ENCODE assay signal across 17 cellular contexts in the genomic region with DNA sequence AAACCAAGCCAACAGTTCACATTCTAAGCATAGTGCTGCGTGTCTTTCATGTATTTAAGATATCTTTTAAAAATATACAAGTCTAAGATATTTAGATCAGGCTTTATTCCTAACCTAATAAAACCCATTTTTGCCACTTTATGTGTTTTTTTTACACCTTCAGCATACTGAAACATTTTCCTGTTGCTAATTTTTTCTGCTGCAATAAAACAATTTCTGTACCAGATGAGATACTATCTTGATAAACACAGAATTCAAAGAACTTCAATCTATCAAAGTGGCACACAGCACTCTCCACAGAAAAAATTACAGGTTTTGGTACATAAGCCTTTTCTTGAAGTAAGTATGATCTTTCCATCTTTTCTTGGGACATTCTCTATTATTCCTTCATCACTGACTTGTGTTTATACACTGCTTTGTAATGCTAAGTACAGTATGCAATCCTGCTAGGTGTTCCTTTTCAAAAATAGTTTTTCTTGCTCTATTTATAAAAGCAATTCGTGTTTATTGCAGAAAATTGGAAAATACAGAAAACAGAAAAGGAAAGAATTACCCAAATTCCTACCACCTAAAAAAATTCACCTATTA. TPM values are rescaled to one million over a fixed set of nuclear protein-coding genes. Genes with fewer than 3 reads are reported as not detected.
DNase-seq lines count a peak whose midpoint lies in the region; ATAC-seq, FAIRE-seq and TF ChIP-seq lines count a peak whose summit lies in the region.
"Had no signal": no experiment of that assay in that cellular context is flagged by ENCODE, and none has a peak within 500 bp of the region (broad histone marks: within the 10 kb centered on the region; RNA-seq: fewer than 3 reads in every experiment).

No MANE protein-coding gene starts in this region.

- H4K20me1 ChIP-seq in PC-3 (ENCODE audit: low read length) = no peaks in the 10 kb centered on the region
- H4K20me1 ChIP-seq in endothelial cell of umbilical vein (replicated peaks; ENCODE audit: control insufficient read depth, extremely low read depth, insufficient read depth, low read length) = peaks cover 4% of the 10 kb centered on the region

- dilution Hi-C loops in endothelial cell of umbilical vein (cut with MboI; ENCODE audit: extremely low pct_ligation_motif_present, low sequenced_read_pairs) = no loop called here

- no peak for TF ChIP-seq POLR2A in endothelial cell of umbilical vein (IDR thresholded peaks at IDR 0.05; ENCODE audit: low read depth, low read length)

- peak overlapping the region; percentile 13; the same call in 1 of the 2 replicates for H3K9ac ChIP-seq in PC-3 (ENCODE audit: low read length)
- H3K9ac ChIP-seq in endothelial cell of umbilical vein (replicated peaks; ENCODE audit: extremely low read depth, insufficient read depth, low read length) = no peak overlapping the region

- ATAC-seq in Right ventricle myocardium inferior (no peak), PC-3 (no peak), T-helper 17 cell (no peak)
- no peak for ATAC-seq in activated CD8-positive, alpha-beta T cell treated with anti-CD3 and anti-CD28 coated beads, Interleukin-2, amount 10 ng/mL, durations not matched to agents 7 days and 5 days

- H3K4me1 ChIP-seq in cardiac muscle cell (ENCODE audit: low read depth) (peaks cover 20% of the 10 kb centered on the region), PC-3 (ENCODE audit: insufficient read depth, low read length) (peaks cover 47% of the 10 kb centered on the region), endothelial cell of umbilical vein (ENCODE audit: control insufficient read depth, extremely low read depth, insufficient read depth, low read length) (peaks cover 28% of the 10 kb centered on the region)

- BruUV-seq in PC-3 (replicated peaks; lab: Mats Ljungman, UMichigan) (no TSS peak), endothelial cell of umbilical vein (replicated peaks; lab: Mats Ljungman, UMichigan) (no TSS peak)

- H3K79me2 ChIP-seq in PC-3 (ENCODE audit: low read length) (peaks cover 100% of the 10 kb centered on the region), endothelial cell of umbilical vein (ENCODE audit: control insufficient read depth, insufficient read depth, low read length) (peaks cover 88% of the 10 kb centered on the region)

- peak overlapping the region; percentile 86 for H3K27ac Mint-ChIP-seq in nephron progenitor cell
- no peak overlapping the region for H3K27ac Mint-ChIP-seq in T-helper 17 cell
- H3K27ac Mint-ChIP-seq in activated CD8-positive, alpha-beta T cell treated with anti-CD3 and anti-CD28 coated beads, Interleukin-2, amount 10 ng/mL, durations not matched to agents 7 days and 5 days = no peak overlapping the region

- H3K36me3 Mint-ChIP-seq in nephron progenitor cell (ENCODE audit: low read depth) = peaks cover 51% of the 10 kb centered on the region
- peaks cover 2% of the 10 kb centered on the region for H3K36me3 Mint-ChIP-seq in T-helper 17 cell (ENCODE audit: low read depth)
- peaks cover 6% of the 10 kb centered on the region for H3K36me3 Mint-ChIP-seq in activated CD8-positive, alpha-beta T cell treated with anti-CD3 and anti-CD28 coated beads, Interleukin-2, amount 10 ng/mL, durations not matched to agents 7 days and 5 days (ENCODE audit: low read depth)

- no peaks in the 10 kb centered on the region for H3K9me3 ChIP-seq in cardiac muscle cell (ENCODE audit: low read depth)
- H3K9me3 ChIP-seq in PC-3 (ENCODE audit: low read length) = no peaks in the 10 kb centered on the region
- H3K9me3 ChIP-seq in endothelial cell of umbilical vein (replicated peaks; ENCODE audit: control insufficient read depth, insufficient read depth, low read length) = no peaks in the 10 kb centered on the region
- no peaks in the 10 kb centered on the region for H3K9me3 ChIP-seq in T-helper 17 cell (ENCODE audit: control insufficient read depth, low read length, poor library complexity, severe bottlenecking)

- H3K4me3 Mint-ChIP-seq in nephron progenitor cell (no peak overlapping the region), T-helper 17 cell (no peak overlapping the region)
- H3K4me3 Mint-ChIP-seq in activated CD8-positive, alpha-beta T cell treated with anti-CD3 and anti-CD28 coated beads, Interleukin-2, amount 10 ng/mL, durations not matched to agents 7 days and 5 days = no peak overlapping the region

- H3K4me2 ChIP-seq in PC-3 (ENCODE audit: low read length) (peak overlapping the region; percentile 13), endothelial cell of umbilical vein (ENCODE audit: insufficient read depth, low read length) (no peak overlapping the region)

- no peak for DNase-seq in cardiac muscle cell (ENCODE audit: low read depth in 1 of 2, low spot score in 1 of 2)
- no peak for DNase-seq in Right ventricle myocardium inferior (ENCODE audit: missing footprints)
- DNase-seq in PC-3 = no peak
- DNase-seq in endothelial cell of umbilical vein (ENCODE audit: low read depth, low spot score) = peak; percentile 36
- no peak for DNase-seq in nephron progenitor cell
- no peak for DNase-seq in Kasumi-1 (lab: John Stamatoyannopoulos, UW)
- DNase-seq in T-helper 17 cell = no peak
- no peak for DNase-seq in activated CD8-positive, alpha-beta T cell treated with anti-CD3 and anti-CD28 coated beads, Interleukin-2, amount 10 ng/mL, durations not matched to agents 7 days and 5 days
- DNase-seq: C1 segment of cervical spinal cord; DMS79; KBM-7; NCI-H1417 treated with DMSO at 0.1 percent for 48 hours; NCI-H1930; NCI-H446 treated with DMSO at 0.1 percent for 48 hours; NK-92 treated with Interleukin-12 subunit alpha and Interleukin-12 subunit beta, amount 100 ng/mL, for 24 hours had no signal

- no peaks in the 10 kb centered on the region for H3F3A ChIP-seq in PC-3 (ENCODE audit: low read length, unreplicated experiment)

- H3K4me3 ChIP-seq in cardiac muscle cell = no peak overlapping the region
- H3K4me3 ChIP-seq in PC-3 (ENCODE audit: low read length) = no peak overlapping the region
- H3K4me3 ChIP-seq in endothelial cell of umbilical vein (replicated peaks in 1 of 3; ENCODE audit: insufficient read depth in 1 of 3, low read depth in 1 of 3, low read length in 3 of 3) = no peak overlapping the region

- TF ChIP-seq CTCF in cardiac muscle cell (IDR thresholded peaks at IDR 0.05; ENCODE audit: low read depth, low read length) (no peak), PC-3 (conservative IDR thresholded peaks at IDR 0.05; ENCODE audit: low read depth, low read length) (no peak), endothelial cell of umbilical vein (IDR thresholded peaks at IDR 0.05; ENCODE audit: extremely low read depth in 1 of 2, insufficient read depth in 1 of 2, low read depth in 1 of 2, low read length in 2 of 2) (no peak), nephron progenitor cell (IDR thresholded peaks at IDR 0.05) (no peak)

- H3K9me3 Mint-ChIP-seq in nephron progenitor cell = peaks cover 26% of the 10 kb centered on the region
- H3K9me3 Mint-ChIP-seq in activated CD8-positive, alpha-beta T cell treated with anti-CD3 and anti-CD28 coated beads, Interleukin-2, amount 10 ng/mL, durations not matched to agents 7 days and 5 days (ENCODE audit: insufficient read depth) = no peaks in the 10 kb centered on the region

- H3K4me1 Mint-ChIP-seq in nephron progenitor cell (peaks cover 33% of the 10 kb centered on the region), T-helper 17 cell (peaks cover 42% of the 10 kb centered on the region)
- H3K4me1 Mint-ChIP-seq in activated CD8-positive, alpha-beta T cell treated with anti-CD3 and anti-CD28 coated beads, Interleukin-2, amount 10 ng/mL, durations not matched to agents 7 days and 5 days (ENCODE audit: low read depth) = peaks cover 8% of the 10 kb centered on the region

- H3K36me3 ChIP-seq in cardiac muscle cell = no peaks in the 10 kb centered on the region
- peaks cover 7% of the 10 kb centered on the region for H3K36me3 ChIP-seq in PC-3 (ENCODE audit: low read depth, low read length)
- H3K36me3 ChIP-seq in endothelial cell of umbilical vein (ENCODE audit: control insufficient read depth in 2 of 2, extremely low read depth in 1 of 2, insufficient read depth in 2 of 2, low read length in 2 of 2) = no peaks in the 10 kb centered on the region

- H2AFZ ChIP-seq in PC-3 (ENCODE audit: low read length) = no peak overlapping the region
- no peak overlapping the region for H2AFZ ChIP-seq in endothelial cell of umbilical vein (ENCODE audit: low read depth, low read length)

- intact Hi-C loops in Right ventricle myocardium inferior (cut with DNase I) = no loop called here
- intact Hi-C loops in PC-3 (cut with micrococcal nuclease) = loop anchor here (1.0 to 2.0 kb wide), 2 partner anchors 15 to 25 kb away; no protein-coding TSS in a partner anchor
- intact Hi-C loops in endothelial cell of umbilical vein (cut with micrococcal nuclease) = loop anchor here (2.0 kb wide), 1 partner anchor 25 kb away; no protein-coding TSS in a partner anchor

- no peaks in the 10 kb centered on the region for H3K27me3 ChIP-seq in cardiac muscle cell
- H3K27me3 ChIP-seq in PC-3 (ENCODE audit: low read length) = no peaks in the 10 kb centered on the region
- H3K27me3 ChIP-seq in endothelial cell of umbilical vein (ENCODE audit: control insufficient read depth in 2 of 2, insufficient read depth in 2 of 2, low read length in 2 of 2) = no peaks in the 10 kb centered on the region

- H3K27ac ChIP-seq in cardiac muscle cell (peak overlapping the region; percentile 9), PC-3 (ENCODE audit: low read length) (peak overlapping the region; percentile 74), endothelial cell of umbilical vein (ENCODE audit: insufficient read depth, low read depth, low read length) (no peak overlapping the region)

- H3K27me3 Mint-ChIP-seq in nephron progenitor cell (ENCODE audit: low read depth, poor library complexity) = peaks cover 1% of the 10 kb centered on the region
- H3K27me3 Mint-ChIP-seq in T-helper 17 cell = no peaks in the 10 kb centered on the region
- H3K27me3 Mint-ChIP-seq in activated CD8-positive, alpha-beta T cell treated with anti-CD3 and anti-CD28 coated beads, Interleukin-2, amount 10 ng/mL, durations not matched to agents 7 days and 5 days (ENCODE audit: low read depth) = no peaks in the 10 kb centered on the region

- no peak for FAIRE-seq in endothelial cell of umbilical vein (lab: Jason Lieb, UNC)
- FAIRE-seq: H1, RCC 7860 had no signal

- CTCF ChIA-PET in PC-3 (lab: Charles Lee) (no interaction called here), endothelial cell of umbilical vein (lab: Charles Lee) (interaction anchor here (0.6 kb wide), 1 partner anchor 100 kb away, joined by 3 read pairs; no protein-coding TSS in a partner anchor)
- CTCF ChIA-PET in activated CD8-positive, alpha-beta T cell treated with anti-CD3 and anti-CD28 coated beads, Interleukin-2, amount 10 ng/mL, durations not matched to agents 7 days and 5 days (lab: Charles Lee) = interaction anchor here (1.0 kb wide), 1 partner anchor 12 kb away, joined by 3 read pairs; no protein-coding TSS in a partner anchor

- POLR2A ChIA-PET in PC-3 (lab: Charles Lee; ENCODE audit: unreplicated experiment) (interaction anchor here (0.6 kb wide), 1 partner anchor 645 kb away, joined by 3 read pairs; no protein-coding TSS in a partner anchor), endothelial cell of umbilical vein (lab: Charles Lee) (no interaction called here)
- POLR2A ChIA-PET in activated CD8-positive, alpha-beta T cell treated with anti-CD3 and anti-CD28 coated beads, Interleukin-2, amount 10 ng/mL, durations not matched to agents 7 days and 5 days (lab: Charles Lee) = no interaction called here

- no peaks in the 10 kb centered on the region for H3K9me1 ChIP-seq in endothelial cell of umbilical vein (replicated peaks; ENCODE audit: control insufficient read depth, extremely low read depth, insufficient read depth, low read length)

- no peaks in the 10 kb centered on the region for H3K9me2 ChIP-seq in PC-3 (replicated peaks; ENCODE audit: low read length)

RNA-seq across cellular contexts. Expression of a gene that starts 16.2 kb away (rescaled TPM):
- total RNA-seq in cardiac muscle cell (18.8 and 26.9 TPM in 2 replicates), Right ventricle myocardium inferior (49.8 TPM), PC-3 (2014; rRNA removed) (17.9 and 29.0 TPM in 2 replicates), endothelial cell of umbilical vein (40.8 and 50.3 TPM in 2 replicates), T-helper 17 cell (10 to 100 TPM; 41.7 to 47.3 TPM)
- polyA plus RNA-seq in cardiac muscle cell (33.9 and 37.4 TPM in 2 replicates), endothelial cell of umbilical vein (16.6 and 19.6 TPM in 2 replicates)
- polyA plus RNA-seq in endothelial cell of umbilical vein (2011; cell fraction: cytosol; rRNA removed) = 14.6 and 18.8 TPM in 2 replicates
- 138 and 155 TPM in 2 replicates for polyA plus RNA-seq in endothelial cell of umbilical vein (2011; cell fraction: nucleus; rRNA removed)
- polyA plus RNA-seq in endothelial cell of umbilical vein (2012) = 31.2 and 35.7 TPM in 2 replicates
- 55.1 and 69.9 TPM in 2 replicates for polyA minus RNA-seq in endothelial cell of umbilical vein
- 15.6 TPM for polyA minus RNA-seq in endothelial cell of umbilical vein (2011; cell fraction: cytosol; rRNA and poly(A)+ RNA removed)
- polyA minus RNA-seq in endothelial cell of umbilical vein (2011; cell fraction: nucleus; rRNA and poly(A)+ RNA removed) = 137 and 206 TPM in 2 replicates
- 10 to 100 TPM; 39.4 to 42.1 TPM for total RNA-seq in activated CD8-positive, alpha-beta T cell treated with anti-CD3 and anti-CD28 coated beads, Interleukin-2, amount 10 ng/mL, durations not matched to agents 7 days and 5 days
